Comparison of ENCODE assay signal across 12 cellular contexts in the genomic region with DNA sequence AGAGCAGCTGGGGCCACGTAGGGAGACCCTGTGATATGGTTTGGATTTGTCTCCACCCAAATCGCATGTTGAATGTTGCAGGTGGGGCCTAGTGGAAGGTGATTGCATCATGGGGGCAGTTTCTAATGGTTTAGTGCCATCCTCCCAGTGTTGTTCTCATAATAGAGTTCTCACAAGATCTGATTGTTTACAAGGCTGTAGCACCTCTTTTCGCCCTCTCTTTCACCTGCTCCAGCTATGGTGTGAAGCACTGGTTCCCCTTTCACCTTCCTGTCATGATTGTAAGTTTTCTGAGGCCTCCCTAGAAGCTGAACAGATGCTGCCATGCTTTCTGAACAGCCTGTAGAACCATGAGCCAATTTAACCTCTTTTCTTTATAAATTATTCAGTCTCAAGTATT.
DNase-seq lines count a peak whose midpoint lies in the region; ATAC-seq lines count a peak whose summit lies in the region.
"Had no signal": no experiment of that assay in that cellular context is flagged by ENCODE, and none has a peak within 500 bp of the region (broad histone marks: within the 10 kb centered on the region; RNA-seq: fewer than 3 reads in every experiment).

No MANE protein-coding gene starts in this region.

- H3K4me3 Mint-ChIP-seq in naive B cell: no peak overlapping the region
- H3K4me3 Mint-ChIP-seq: CD4-positive, alpha-beta T cell; dendritic cell treated with granulocyte-macrophage colony-stimulating factor and Interleukin-4, amounts not matched to agents 40 ng/mL and 50 ng/mL, for 4 days; H9; T-helper 17 cell had no signal

- no peaks in the 10 kb centered on the region for H3K27me3 Mint-ChIP-seq in naive B cell
- H3K27me3 Mint-ChIP-seq: CD4-positive, alpha-beta T cell; dendritic cell treated with granulocyte-macrophage colony-stimulating factor and Interleukin-4, amounts not matched to agents 40 ng/mL and 50 ng/mL, for 4 days; T-helper 17 cell had no signal

- H3K36me3 Mint-ChIP-seq in naive B cell: peaks cover 7 to 16% of the 10 kb centered on the region in 2 donors

- DNase-seq in naive B cell (peak; percentile 18), T-helper 2 cell (no peak), NCI-H1417 (lab: John Stamatoyannopoulos, UW) (no peak), NK-92 (lab: John Stamatoyannopoulos, UW; ENCODE audit: unreplicated experiment) (no peak), NCI-H2107 treated with DMSO at 0.1 percent for 48 hours (lab: John Stamatoyannopoulos, UW; ENCODE audit: unreplicated experiment) (no peak)
- DNase-seq: CD4-positive, alpha-beta T cell; H9; T-helper 17 cell had no signal

- H3K27ac Mint-ChIP-seq in naive B cell: peak overlapping the region in 3 of 6 donors; percentile 7 to 76 (median 36)
- H3K27ac Mint-ChIP-seq: CD4-positive, alpha-beta T cell; dendritic cell treated with granulocyte-macrophage colony-stimulating factor and Interleukin-4, amounts not matched to agents 40 ng/mL and 50 ng/mL, for 4 days; H9; T-helper 17 cell had no signal

- H3K4me1 Mint-ChIP-seq in naive B cell: peaks cover 0 to 11% (median 4%) of the 10 kb centered on the region in 3 donors
- H3K4me1 Mint-ChIP-seq: T-helper 17 cell had no signal

- ATAC-seq in GM19023 (IDR thresholded peaks at IDR 0.05; ENCODE audit: unreplicated experiment) (peak; percentile 78), GM21723 (IDR thresholded peaks at IDR 0.05; ENCODE audit: unreplicated experiment) (peak; percentile 79), HG03196 (IDR thresholded peaks at IDR 0.05; ENCODE audit: unreplicated experiment) (peak; percentile 72), naive B cell (ENCODE audit: low read depth in 2 of 2) (peak; percentile 83 to 93)
- ATAC-seq: T-helper 17 cell had no signal

- H3K9me3 Mint-ChIP-seq in naive B cell: peaks cover 3 to 21% (median 9%) of the 10 kb centered on the region in 7 donors
